Comparison of ENCODE assay signal across 23 cellular contexts in the genomic region with DNA sequence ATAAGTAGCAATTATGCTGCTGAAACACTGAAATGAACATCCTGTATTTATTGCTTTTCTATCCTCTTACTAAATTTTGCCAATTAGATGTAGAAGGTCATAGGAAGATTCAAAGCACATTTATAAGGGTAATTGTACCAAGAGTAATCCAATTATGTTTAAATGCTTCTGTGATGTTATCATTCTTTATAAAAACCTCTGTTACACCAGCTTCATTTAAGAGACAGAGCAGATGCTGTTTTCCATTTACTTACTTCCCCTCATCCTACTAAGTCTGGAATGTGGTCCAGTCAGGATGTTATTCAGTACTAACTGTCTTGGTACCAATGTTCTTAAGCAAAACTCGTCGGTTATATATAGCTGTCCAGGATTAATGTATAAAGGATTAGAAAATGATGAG.
"Had no signal": no experiment of that assay in that cellular context is flagged by ENCODE, and none has a peak within 500 bp of the region (broad histone marks: within the 10 kb centered on the region; RNA-seq: fewer than 3 reads in every experiment).

No MANE protein-coding gene starts in this region.

- H3K27me3 ChIP-seq: esophagus squamous epithelium, neutrophil, right lobe of liver, stomach, testis, tibial artery had no signal

- H3K4me1 ChIP-seq: esophagus squamous epithelium, parathyroid adenoma, right lobe of liver, stomach, testis, tibial artery had no signal

- H3K9me3 ChIP-seq: right lobe of liver, testis, tibial artery had no signal

- H3K36me3 ChIP-seq: esophagus squamous epithelium, neutrophil, right lobe of liver, stomach, tibial artery had no signal

- H3K27ac ChIP-seq: coronary artery, esophagus squamous epithelium, neutrophil, parathyroid adenoma, right lobe of liver, stomach, testis, tibial artery had no signal

- H3K4me2 ChIP-seq: smooth muscle cell had no signal

- H3K4me3 ChIP-seq: coronary artery, esophagus squamous epithelium, lung, right lobe of liver, smooth muscle cell, stomach, testis, tibial artery had no signal

- H2AFZ ChIP-seq: parathyroid adenoma had no signal

- H3K79me2 ChIP-seq: parathyroid adenoma had no signal

- ATAC-seq: left ventricle myocardium superior; natural killer cell; right lobe of liver; stimulated activated effector memory CD8-positive, alpha-beta T cell treated with anti-CD3 and anti-CD28 coated beads, Interleukin-12 subunit alpha, Interleukin-12 subunit beta, amount 100 ng/mL, for 72 hours had no signal

- DNase-seq: dermis blood vessel endothelial cell; effector memory CD4-positive, alpha-beta T cell; erythroblast; esophagus squamous epithelium; foreskin melanocyte; hypothalamus; immature natural killer cell; left ventricle myocardium superior; natural killer cell; right lobe of liver; stimulated activated CD4-positive, alpha-beta T cell treated with anti-CD3 and anti-CD28 coated beads, Interleukin-12 subunit alpha, Interleukin-12 subunit beta, amount 100 ng/mL, for 4 hours; stimulated activated CD4-positive, alpha-beta T cell treated with anti-CD3 and anti-CD28 coated beads, Interleukin-2, amount 100 ng/mL, for 24 hours; stimulated activated CD4-positive, alpha-beta T cell treated with anti-CD3 and anti-CD28 coated beads, Interleukin-4, amount 100 ng/mL, for 24 hours; stimulated activated naive CD4-positive, alpha-beta T cell treated with Interleukin-2 at 50 U/mL for 16 hours; stomach; testis; tibial artery had no signal
